In genomic region chr1:208031316-208031931, GRCh38 we compare ENCODE assay signal across 22 cellular contexts.
DNase-seq lines count a peak whose midpoint lies in the region; ATAC-seq and TF ChIP-seq lines count a peak whose summit lies in the region.
"Had no signal": no experiment of that assay in that cellular context is flagged by ENCODE, and none has a peak within 500 bp of the region (broad histone marks: within the 10 kb centered on the region; RNA-seq: fewer than 3 reads in every experiment).

No MANE protein-coding gene starts in this region.

- TF ChIP-seq POLR2A in thyroid gland (IDR thresholded peaks at IDR 0.05), result no peak

- no peaks in the 10 kb centered on the region for H3K4me1 Mint-ChIP-seq in activated CD4-positive, alpha-beta memory T cell treated with anti-CD3 and anti-CD28 coated beads, Interleukin-2, amount 10 ng/mL, durations not matched to agents 7 days and 5 days
- H3K4me1 Mint-ChIP-seq: activated naive CD8-positive, alpha-beta T cell treated with anti-CD3 and anti-CD28 coated beads, Interleukin-2, amount 10 ng/mL, durations not matched to agents 7 days and 5 days; CD4-positive, alpha-beta memory T cell had no signal

- H3K27ac ChIP-seq in osteoblast (ENCODE audit: low read depth, low read length) (no peak overlapping the region), thyroid gland (peak overlapping the region in 2 of 3 donors; percentile 77 to 83)
- H3K27ac ChIP-seq: parathyroid adenoma had no signal

- DNase-seq in NCI-H446 treated with DMSO at 0.1 percent for 48 hours (lab: John Stamatoyannopoulos, UW) (peak; percentile 3), cerebellar cortex (ENCODE audit: low spot score) (peak; percentile 45), osteoblast (ENCODE audit: insufficient read length, low spot score, missing footprints) (peak; percentile 37), thyroid gland (no peak)
- DNase-seq in activated CD4-positive, alpha-beta memory T cell treated with anti-CD3 and anti-CD28 coated beads, Interleukin-2, amount 10 ng/mL, durations not matched to agents 7 days and 5 days, result no peak
- DNase-seq: activated CD4-positive, alpha-beta T cell treated with anti-CD3 and anti-CD28 coated beads, Interleukin-2, amount 50 U/mL, for 4 hours; activated effector memory CD4-positive, alpha-beta T cell treated with Interleukin-2 at 50 U/mL for 16 hours; activated naive CD8-positive, alpha-beta T cell treated with anti-CD3 and anti-CD28 coated beads, Interleukin-2, amount 10 ng/mL, durations not matched to agents 7 days and 5 days; CD4-positive, alpha-beta memory T cell; DMS153; endodermal cell; MM.1S; NCI-H1436; NCI-H2171 treated with DMSO at 0.1 percent for 48 hours; stimulated activated CD4-positive, alpha-beta T cell treated with anti-CD3 and anti-CD28 coated beads, Interleukin-4, amount 100 ng/mL, for 24 hours; stimulated activated naive CD4-positive, alpha-beta T cell treated with Interleukin-2 at 50 U/mL for 16 hours; T-helper 9 cell had no signal

- CTCF ChIA-PET in activated CD4-positive, alpha-beta memory T cell treated with anti-CD3 and anti-CD28 coated beads, Interleukin-2, amount 10 ng/mL, durations not matched to agents 7 days and 5 days (lab: Charles Lee), result interaction anchor here (1.2 to 4.0 kb wide), 2 partner anchors 9 to 62 kb away, joined by 4 to 19 read pairs; no protein-coding TSS in a partner anchor

- TF ChIP-seq CTCF in osteoblast (IDR thresholded peaks at IDR 0.05; ENCODE audit: extremely low read depth, low read depth, low read length) (no peak), thyroid gland (IDR thresholded peaks at IDR 0.05) (no peak)

- no peak overlapping the region for H3K4me3 Mint-ChIP-seq in activated CD4-positive, alpha-beta memory T cell treated with anti-CD3 and anti-CD28 coated beads, Interleukin-2, amount 10 ng/mL, durations not matched to agents 7 days and 5 days
- H3K4me3 Mint-ChIP-seq: activated naive CD8-positive, alpha-beta T cell treated with anti-CD3 and anti-CD28 coated beads, Interleukin-2, amount 10 ng/mL, durations not matched to agents 7 days and 5 days; endodermal cell; natural killer cell treated with Interleukin-12 subunit alpha and Interleukin-12 subunit beta and Interleukin-15 and Interleukin-18, amount 100 ng/mL, for 72 hours; WTC11 had no signal

- WGBS in thyroid gland, 2 donors, result 74 to 76% methylated on average over 8 to 10 of the region's 10 CpGs

- peaks cover 4% of the 10 kb centered on the region for H3K27me3 Mint-ChIP-seq in activated CD4-positive, alpha-beta memory T cell treated with anti-CD3 and anti-CD28 coated beads, Interleukin-2, amount 10 ng/mL, durations not matched to agents 7 days and 5 days

- H3K4me3 ChIP-seq in osteoblast (ENCODE audit: insufficient read depth, low read length) (no peak overlapping the region), thyroid gland (replicated peaks in 1 of 3) (no peak overlapping the region)

- H3K9me3 Mint-ChIP-seq in activated CD4-positive, alpha-beta memory T cell treated with anti-CD3 and anti-CD28 coated beads, Interleukin-2, amount 10 ng/mL, durations not matched to agents 7 days and 5 days, result no peaks in the 10 kb centered on the region
- H3K9me3 Mint-ChIP-seq: activated naive CD8-positive, alpha-beta T cell treated with anti-CD3 and anti-CD28 coated beads, Interleukin-2, amount 10 ng/mL, durations not matched to agents 7 days and 5 days; CD4-positive, alpha-beta memory T cell; endodermal cell; natural killer cell treated with Interleukin-12 subunit alpha and Interleukin-12 subunit beta and Interleukin-15 and Interleukin-18, amount 100 ng/mL, for 72 hours; WTC11 had no signal

- intact Hi-C loops in thyroid gland (cut with DNase I), result loop anchor here (2.0 kb wide), 1 partner anchor 27 kb away; no protein-coding TSS in a partner anchor

- H3K36me3 Mint-ChIP-seq in activated CD4-positive, alpha-beta memory T cell treated with anti-CD3 and anti-CD28 coated beads, Interleukin-2, amount 10 ng/mL, durations not matched to agents 7 days and 5 days (ENCODE audit: low read depth), result no peaks in the 10 kb centered on the region
- H3K36me3 Mint-ChIP-seq: activated naive CD8-positive, alpha-beta T cell treated with anti-CD3 and anti-CD28 coated beads, Interleukin-2, amount 10 ng/mL, durations not matched to agents 7 days and 5 days; CD4-positive, alpha-beta memory T cell; natural killer cell treated with Interleukin-12 subunit alpha and Interleukin-12 subunit beta and Interleukin-15 and Interleukin-18, amount 100 ng/mL, for 72 hours; WTC11 had no signal

- H3K9me3 ChIP-seq in osteoblast (ENCODE audit: low read depth, low read length), result no peaks in the 10 kb centered on the region
- H3K9me3 ChIP-seq in thyroid gland, result no peaks in the 10 kb centered on the region

- no peaks in the 10 kb centered on the region for H3K79me2 ChIP-seq in osteoblast (ENCODE audit: insufficient read depth, low read length)
- H3K79me2 ChIP-seq: parathyroid adenoma had no signal

- H3K4me1 ChIP-seq in osteoblast (ENCODE audit: insufficient read depth, low read length) (peaks cover 19% of the 10 kb centered on the region), thyroid gland (peaks cover 37 to 39% of the 10 kb centered on the region in 2 donors)
- H3K4me1 ChIP-seq: parathyroid adenoma had no signal

- H2AFZ ChIP-seq in osteoblast (ENCODE audit: low read length), result no peak overlapping the region
- H2AFZ ChIP-seq: parathyroid adenoma had no signal

- ATAC-seq in GM18867 (IDR thresholded peaks at IDR 0.05; ENCODE audit: unreplicated experiment) (no peak), GM21447 (IDR thresholded peaks at IDR 0.05; ENCODE audit: unreplicated experiment) (no peak)
- ATAC-seq: natural killer cell treated with Interleukin-12 subunit alpha and Interleukin-12 subunit beta and Interleukin-15 and Interleukin-18, amount 100 ng/mL, for 72 hours; WTC11 had no signal

- H3K4me2 ChIP-seq in osteoblast (ENCODE audit: insufficient read depth, low read length), result no peak overlapping the region

- no peaks in the 10 kb centered on the region for H3K27me3 ChIP-seq in osteoblast (ENCODE audit: insufficient read depth, low read length)
- no peaks in the 10 kb centered on the region for H3K27me3 ChIP-seq in thyroid gland

- POLR2A ChIA-PET in activated CD4-positive, alpha-beta memory T cell treated with anti-CD3 and anti-CD28 coated beads, Interleukin-2, amount 10 ng/mL, durations not matched to agents 7 days and 5 days (lab: Charles Lee), result no interaction called here

- no peak overlapping the region for H3K27ac Mint-ChIP-seq in activated CD4-positive, alpha-beta memory T cell treated with anti-CD3 and anti-CD28 coated beads, Interleukin-2, amount 10 ng/mL, durations not matched to agents 7 days and 5 days
- H3K27ac Mint-ChIP-seq: activated naive CD8-positive, alpha-beta T cell treated with anti-CD3 and anti-CD28 coated beads, Interleukin-2, amount 10 ng/mL, durations not matched to agents 7 days and 5 days; CD4-positive, alpha-beta memory T cell; endodermal cell; natural killer cell treated with Interleukin-12 subunit alpha and Interleukin-12 subunit beta and Interleukin-15 and Interleukin-18, amount 100 ng/mL, for 72 hours; WTC11 had no signal

- no peaks in the 10 kb centered on the region for H4K20me1 ChIP-seq in osteoblast (ENCODE audit: insufficient read depth, low read length)

- H3K36me3 ChIP-seq in osteoblast (ENCODE audit: insufficient read depth, low read length), result no peaks in the 10 kb centered on the region
- H3K36me3 ChIP-seq in thyroid gland, result peaks cover 15 to 16% of the 10 kb centered on the region in 2 donors

Comparison
In these comparisons a context has a peak if more than half of its experiments do, and no peak if none do; other contexts are left out.
1. DNase-seq: peak in NCI-H446 treated with DMSO at 0.1 percent for 48 hours (single experiment), cerebellar cortex (single experiment) and osteoblast (single experiment); none in thyroid gland (0 of 2) and activated CD4-positive, alpha-beta memory T cell treated with anti-CD3 and anti-CD28 coated beads, Interleukin-2, amount 10 ng/mL, durations not matched to agents 7 days and 5 days (single experiment).